ENCODE assay signal across 8 cellular contexts in genomic region chr20:44965651-44966029, GRCh38. TPM values are rescaled to one million over a fixed set of nuclear protein-coding genes. Genes with fewer than 3 reads are reported as not detected.
DNase-seq lines count a peak whose midpoint lies in the region; ATAC-seq, FAIRE-seq and TF ChIP-seq lines count a peak whose summit lies in the region.

No MANE protein-coding gene starts in this region.

- H3K9ac ChIP-seq in BLaER1 (peak overlapping the region; percentile 83), NT2/D1 (ENCODE audit: insufficient read length, low read depth) (peak overlapping the region; percentile 75), H1 (replicated peaks in 1 of 4; ENCODE audit: extremely low read depth in 1 of 4, low read depth in 3 of 4, low read length in 3 of 4) (peak overlapping the region in 2 of 4 experiments; percentile 9 to 47; a peak in 4 of 7 replicates), neural progenitor cell (no peak overlapping the region)

- H3K9me3 ChIP-seq in BLaER1: no peaks in the 10 kb centered on the region
- no peaks in the 10 kb centered on the region for H3K9me3 ChIP-seq in NT2/D1 (ENCODE audit: insufficient read depth, low read length)
- no peaks in the 10 kb centered on the region for H3K9me3 ChIP-seq in H1 (ENCODE audit: insufficient read depth in 2 of 2, low read depth in 1 of 2, low read length in 1 of 2)
- no peaks in the 10 kb centered on the region for H3K9me3 ChIP-seq in neural progenitor cell (ENCODE audit: low read depth)

- CTCF ChIA-PET in H1 (lab: Charles Lee; ENCODE audit: partially characterized antibody): interaction anchor here (0.6 to 2.4 kb wide), 3 partner anchors 11 to 130 kb away, joined by 3 to 7 read pairs (median 5); no protein-coding TSS in a partner anchor

- H3K9me3 Mint-ChIP-seq in neural progenitor cell: no peaks in the 10 kb centered on the region

- no peaks in the 10 kb centered on the region for H3K36me3 Mint-ChIP-seq in neural progenitor cell

- no peaks in the 10 kb centered on the region; the same call in 1 of the 2 replicates for H3K79me1 ChIP-seq in H1 (ENCODE audit: low read depth, low read length)

- H3K4me3 Mint-ChIP-seq in neural progenitor cell: peak overlapping the region; percentile 98

- H2BK15ac ChIP-seq in H1 (ENCODE audit: low read length): no peak overlapping the region

- no peak overlapping the region for H3K56ac ChIP-seq in H1 (replicated peaks; ENCODE audit: insufficient read length, low read depth, low read length)

- no peak for TF ChIP-seq CTCF in H1 (IDR thresholded peaks at IDR 0.05; ENCODE audit: control extremely low read depth in 1 of 3, insufficient read depth in 1 of 3, low read depth in 1 of 3, low read length in 3 of 3)
- TF ChIP-seq CTCF in neural progenitor cell (IDR thresholded peaks at IDR 0.05): no peak

- WGBS in H1 (ENCODE audit: extremely low coverage in 1 of 2, insufficient coverage in 1 of 2, insufficient read length in 1 of 2, insufficient replicate concordance in 2 of 2, low coverage in 1 of 2, low lambda C conversion rate in 2 of 2, missing lambda C conversion rate in 1 of 2), 2 experiments: 60% methylated on average over 5 of the region's 5 CpGs; no CpG with 5 or more reads in 1 of the 2 experiments

- H3K4me1 ChIP-seq in BLaER1 (peaks cover 56% of the 10 kb centered on the region), NT2/D1 (ENCODE audit: insufficient read depth, insufficient read length) (peaks cover 2% of the 10 kb centered on the region), H1 (replicated peaks in 1 of 4; ENCODE audit: control insufficient read depth in 3 of 4, insufficient read depth in 4 of 4, low read length in 3 of 4) (peaks cover 3 to 9% (median 5%) of the 10 kb centered on the region in 4 experiments; a peak in 5 of 7 replicates), neural progenitor cell (peaks cover 17% of the 10 kb centered on the region)

- peaks cover 8 to 39% of the 10 kb centered on the region in 2 experiments for H3K79me2 ChIP-seq in H1 (ENCODE audit: control insufficient read depth in 1 of 2, insufficient read depth in 2 of 2, low read length in 2 of 2)
- H3K79me2 ChIP-seq in neural progenitor cell (ENCODE audit: low read depth): peaks cover 43% of the 10 kb centered on the region

- POLR2A ChIA-PET in H1 (lab: Charles Lee; ENCODE audit: partially characterized antibody): no interaction called here

- H3F3A ChIP-seq in neural progenitor cell (ENCODE audit: low read depth): peaks cover 20% of the 10 kb centered on the region

- no peak for TF ChIP-seq POLR2A in H1 (IDR thresholded peaks at IDR 0.05; ENCODE audit: control extremely low read depth in 1 of 2, low read depth in 2 of 2, low read length in 2 of 2)

- TF ChIP-seq RAD21 in H1 (IDR thresholded peaks at IDR 0.05 in 1 of 2, conservative IDR thresholded peaks at IDR 0.05 in 1 of 2; ENCODE audit: low read depth in 2 of 2, low read length in 2 of 2): no peak

- H3K23me2 ChIP-seq in H1 (ENCODE audit: low read depth, low read length): peaks cover 7% of the 10 kb centered on the region; the same call in 1 of the 2 replicates

- H3K14ac ChIP-seq in H1 (ENCODE audit: insufficient read length): no peak overlapping the region

- peaks cover 42% of the 10 kb centered on the region for H3K4me1 Mint-ChIP-seq in neural progenitor cell

- peak overlapping the region; percentile 88 for H3K4me3 ChIP-seq in BLaER1
- H3K4me3 ChIP-seq in NT2/D1 (ENCODE audit: insufficient read length, low read depth): peak overlapping the region; percentile 94
- H3K4me3 ChIP-seq in H1 (ENCODE audit: extremely low read depth in 1 of 4, insufficient read depth in 2 of 4, low read depth in 3 of 4, low read length in 4 of 4): peak overlapping the region; percentile 45 to 96 (median 92); a peak in 7 of 8 replicates
- H3K4me3 ChIP-seq in neural progenitor cell: peak overlapping the region; percentile 83

- no peak for FAIRE-seq in H1 (lab: Jason Lieb, UNC)

- no peak overlapping the region for H2AK5ac ChIP-seq in H1 (ENCODE audit: low read depth, low read length)

- H4K8ac ChIP-seq in H1 (ENCODE audit: extremely low read depth, insufficient read depth, low read length): no peak overlapping the region

- H3K23ac ChIP-seq in H1 (ENCODE audit: insufficient read length): no peak overlapping the region

- TF ChIP-seq EP300 in H1 (IDR thresholded peaks at IDR 0.05; ENCODE audit: borderline replicate concordance in 1 of 2, low read depth in 2 of 2, low read length in 2 of 2): no peak

- no peaks in the 10 kb centered on the region for H3K27me3 ChIP-seq in BLaER1
- peaks cover 4% of the 10 kb centered on the region for H3K27me3 ChIP-seq in NT2/D1 (ENCODE audit: insufficient read depth, insufficient read length)
- peaks cover 0 to 11% (median 2%) of the 10 kb centered on the region in 4 experiments; a peak in 4 of 7 replicates for H3K27me3 ChIP-seq in H1 (replicated peaks in 1 of 4; ENCODE audit: control insufficient read depth in 3 of 4, extremely low read depth in 1 of 4, insufficient read depth in 3 of 4, low read length in 3 of 4)
- no peaks in the 10 kb centered on the region for H3K27me3 ChIP-seq in neural progenitor cell

- peaks cover 8% of the 10 kb centered on the region for H3K27me3 Mint-ChIP-seq in neural progenitor cell (ENCODE audit: insufficient read depth, low read depth)

- no peak overlapping the region for H4K91ac ChIP-seq in H1 (replicated peaks; ENCODE audit: insufficient read length, low read length)

- H3K4me2 ChIP-seq in BLaER1 (peak overlapping the region; percentile 96), H1 (ENCODE audit: insufficient read depth in 1 of 2, low read depth in 2 of 2, low read length in 2 of 2) (peak overlapping the region; percentile 79 to 98), neural progenitor cell (peak overlapping the region; percentile 94)

- H2BK20ac ChIP-seq in H1 (ENCODE audit: low read length): no peak overlapping the region

- ATAC-seq in GM18502 (IDR thresholded peaks at IDR 0.05; ENCODE audit: poor library complexity, unreplicated experiment) (no peak), HG03354 (IDR thresholded peaks at IDR 0.05; ENCODE audit: poor library complexity, severe bottlenecking, unreplicated experiment) (no peak)

- no peak overlapping the region for H2BK120ac ChIP-seq in H1 (replicated peaks; ENCODE audit: low read depth, low read length)

- H2BK12ac ChIP-seq in H1 (ENCODE audit: low read depth, low read length): no peak overlapping the region

- no peak overlapping the region for H3K18ac ChIP-seq in H1 (ENCODE audit: extremely low read depth, low read length)

- H3K4ac ChIP-seq in H1 (replicated peaks; ENCODE audit: insufficient read length, low read depth, low read length): no peak overlapping the region

- H2AFZ ChIP-seq in H1 (ENCODE audit: low read length) (peak overlapping the region; percentile 78), neural progenitor cell (replicated peaks) (peak overlapping the region; percentile 75)

- H2BK5ac ChIP-seq in H1 (ENCODE audit: low read depth, low read length): no peak overlapping the region

- H3K27ac Mint-ChIP-seq in neural progenitor cell: no peak overlapping the region

- H3K27ac ChIP-seq in BLaER1: peak overlapping the region; percentile 82
- no peak overlapping the region for H3K27ac ChIP-seq in H1 (ENCODE audit: low read depth, low read length)
- no peak overlapping the region for H3K27ac ChIP-seq in neural progenitor cell

- DNase-seq in NT2/D1 (ENCODE audit: low read depth, low spot score): no peak
- DNase-seq in H1 (ENCODE audit: low read depth in 1 of 2, low spot score in 2 of 2): no peak
- no peak for DNase-seq in neural progenitor cell (ENCODE audit: low spot score)
- DNase-seq in effector CD4-positive, alpha-beta T cell: no peak
- no peak for DNase-seq in DMS153 (lab: John Stamatoyannopoulos, UW)

- H3K36me3 ChIP-seq in BLaER1 (no peaks in the 10 kb centered on the region), NT2/D1 (ENCODE audit: insufficient read depth, insufficient read length, low read length) (no peaks in the 10 kb centered on the region), H1 (ENCODE audit: control insufficient read depth in 2 of 4, insufficient read depth in 4 of 4, low read length in 3 of 4) (no peaks in the 10 kb centered on the region), neural progenitor cell (no peaks in the 10 kb centered on the region)

- no peak overlapping the region for H4K5ac ChIP-seq in H1 (ENCODE audit: insufficient read length, low read depth, low read length)

- H4K20me1 ChIP-seq in BLaER1 (peaks cover 18% of the 10 kb centered on the region; the same call in 1 of the 2 replicates), H1 (replicated peaks in 1 of 2; ENCODE audit: control insufficient read depth in 1 of 2, insufficient read depth in 2 of 2, low read length in 2 of 2) (peaks cover 0 to 7% of the 10 kb centered on the region in 2 experiments), neural progenitor cell (ENCODE audit: low read depth) (peaks cover 22% of the 10 kb centered on the region)

RNA-seq across cellular contexts. Expression of gene STK4, which starts 0.7 kb away (rescaled TPM):
- total RNA-seq in H1 (2021; fragmentation: NEBNext Ultra II Directional; extraction: Animal tissue kit (Norgen Biotek cat#: 25700)): 33.8 and 34.3 TPM in 2 replicates
- 8.6 and 12.0 TPM in 2 replicates for polyA plus RNA-seq in H1 (2011; rRNA removed)
- polyA plus RNA-seq in H1 (2011; cell fraction: cytosol; rRNA removed): 14.0 TPM
- polyA plus RNA-seq in H1 (2011; cell fraction: nucleus; rRNA removed): 10.0 TPM
- polyA plus RNA-seq in H1 (2012, experiment 1 of 2): 10.8 to 19.2 TPM (median 14.5 TPM) in 4 replicates
- polyA plus RNA-seq in H1 (2012, experiment 2 of 2): 1.2 TPM
- polyA plus RNA-seq in H1 (2013, experiment 1 of 2): 16.2 TPM
- 15.4 TPM for polyA plus RNA-seq in H1 (2013, experiment 2 of 2)
- 23.9 and 32.8 TPM in 2 replicates for polyA minus RNA-seq in H1 (2011; rRNA and poly(A)+ RNA removed)
- polyA minus RNA-seq in H1 (2011; cell fraction: cytosol; rRNA and poly(A)+ RNA removed): 14.7 TPM
- polyA minus RNA-seq in H1 (2011; cell fraction: nucleus; rRNA and poly(A)+ RNA removed): 40.9 TPM
- 32.7 and 46.1 TPM in 2 replicates for total RNA-seq in neural progenitor cell (ENCODE audit: low replicate concordance)

RNA-seq across cellular contexts. Expression of gene TOMM34, which starts 5.4 kb away (rescaled TPM):
- total RNA-seq in H1 (2021; fragmentation: NEBNext Ultra II Directional; extraction: Animal tissue kit (Norgen Biotek cat#: 25700)): 32.1 and 33.8 TPM in 2 replicates
- 30.0 and 35.1 TPM in 2 replicates for polyA plus RNA-seq in H1 (2011; rRNA removed)
- 31.7 TPM for polyA plus RNA-seq in H1 (2011; cell fraction: cytosol; rRNA removed)
- polyA plus RNA-seq in H1 (2011; cell fraction: nucleus; rRNA removed): 28.8 TPM
- polyA plus RNA-seq in H1 (2012, experiment 1 of 2): 35.7 to 43.7 TPM (median 39.2 TPM) in 4 replicates
- polyA plus RNA-seq in H1 (2012, experiment 2 of 2): 33.6 TPM
- 30.6 TPM for polyA plus RNA-seq in H1 (2013, experiment 1 of 2)
- polyA plus RNA-seq in H1 (2013, experiment 2 of 2): 30.2 TPM
- polyA minus RNA-seq in H1 (2011; rRNA and poly(A)+ RNA removed): 19.8 and 22.5 TPM in 2 replicates
- 8.1 TPM for polyA minus RNA-seq in H1 (2011; cell fraction: cytosol; rRNA and poly(A)+ RNA removed)
- polyA minus RNA-seq in H1 (2011; cell fraction: nucleus; rRNA and poly(A)+ RNA removed): 6.8 TPM
- 27.3 and 51.8 TPM in 2 replicates for total RNA-seq in neural progenitor cell (ENCODE audit: low replicate concordance)

RNA-seq across cellular contexts. Expression of gene PABPC1L, which starts 55.8 kb away (rescaled TPM):
- 60.9 and 61.1 TPM in 2 replicates for total RNA-seq in H1 (2021; fragmentation: NEBNext Ultra II Directional; extraction: Animal tissue kit (Norgen Biotek cat#: 25700))
- polyA plus RNA-seq in H1 (2011; rRNA removed): 108 and 151 TPM in 2 replicates
- 155 TPM for polyA plus RNA-seq in H1 (2011; cell fraction: cytosol; rRNA removed)
- polyA plus RNA-seq in H1 (2011; cell fraction: nucleus; rRNA removed): 347 TPM
- polyA plus RNA-seq in H1 (2012, experiment 1 of 2): 83.3 to 100 TPM (median 93.5 TPM) in 4 replicates
- 37.4 TPM for polyA plus RNA-seq in H1 (2012, experiment 2 of 2)
- polyA plus RNA-seq in H1 (2013, experiment 1 of 2): 58.3 TPM
- polyA plus RNA-seq in H1 (2013, experiment 2 of 2): 46.6 TPM
- 40.6 and 47.9 TPM in 2 replicates for polyA minus RNA-seq in H1 (2011; rRNA and poly(A)+ RNA removed)
- polyA minus RNA-seq in H1 (2011; cell fraction: cytosol; rRNA and poly(A)+ RNA removed): 32.8 TPM
- polyA minus RNA-seq in H1 (2011; cell fraction: nucleus; rRNA and poly(A)+ RNA removed): 75.4 TPM
- total RNA-seq in neural progenitor cell (ENCODE audit: low replicate concordance): 45.3 and 56.3 TPM in 2 replicates
